13 cellular contexts compared by ENCODE assay signal in the genomic region with DNA sequence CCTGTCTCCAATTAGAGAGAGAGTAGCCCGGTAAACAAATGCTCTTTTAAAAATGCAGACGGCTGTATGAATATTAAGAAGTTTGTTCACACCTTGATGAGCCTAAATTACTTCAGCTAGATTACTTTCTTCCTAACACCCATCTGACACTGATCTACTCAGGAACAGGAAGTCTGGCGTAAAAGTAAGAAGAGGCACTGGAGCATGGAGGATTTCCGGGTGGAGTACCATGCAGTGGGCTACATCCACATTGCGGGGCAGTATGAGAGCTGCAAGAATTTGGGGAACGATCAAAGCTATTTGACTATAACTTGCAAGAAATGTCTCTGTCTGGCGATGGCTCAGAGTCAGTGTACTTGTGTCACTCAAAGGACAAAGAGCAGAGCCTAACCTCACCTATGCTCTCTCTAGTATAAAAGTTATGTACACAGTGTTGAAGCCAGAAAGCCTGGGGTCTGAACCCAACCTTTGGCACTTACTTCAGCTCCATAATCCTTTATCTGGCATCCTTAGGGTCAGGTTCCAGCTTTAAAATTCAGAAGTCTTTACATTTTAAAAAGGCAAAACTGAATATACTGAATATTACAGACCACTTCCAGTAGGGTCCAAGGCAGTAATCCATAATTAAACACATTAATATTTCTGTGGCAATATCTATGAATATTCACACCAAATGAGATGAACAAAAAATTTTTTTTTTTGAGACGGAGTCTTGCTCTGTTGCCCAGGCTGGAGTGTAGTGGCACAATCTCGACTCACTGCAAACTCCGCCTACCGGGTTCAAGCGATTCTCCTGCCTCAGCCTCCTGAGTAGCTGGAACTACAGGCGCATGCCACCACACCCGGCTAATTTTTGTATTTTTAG. TPM values are rescaled to one million over a fixed set of nuclear protein-coding genes. Genes with fewer than 3 reads are reported as not detected.
A peak's percentile ranks its signal among the peaks of the same experiment; 100 is the strongest.
DNase-seq lines count a peak whose midpoint lies in the region; ATAC-seq and TF ChIP-seq lines count a peak whose summit lies in the region.
"Had no signal": no experiment of that assay in that cellular context is flagged by ENCODE, and none has a peak within 500 bp of the region (broad histone marks: within the 10 kb centered on the region; RNA-seq: fewer than 3 reads in every experiment).

No MANE protein-coding gene starts in this region.

- no peak for DNase-seq in T-helper 17 cell
- no peak for DNase-seq in medulla oblongata (ENCODE audit: extremely low spot score)
- DNase-seq: CD4-positive, alpha-beta memory T cell; midbrain; NCI-H146; stimulated activated CD4-positive, alpha-beta T cell treated with anti-CD3 and anti-CD28 coated beads, Interleukin-4, amount 100 ng/mL, for 1 hour; stimulated activated naive CD8-positive, alpha-beta T cell treated with anti-CD3 and anti-CD28 coated beads, Interleukin-15, amount 100 ng/mL, for 72 hours had no signal

- peaks cover 41% of the 10 kb centered on the region for H3K4me1 Mint-ChIP-seq in T-helper 17 cell
- peaks cover 54% of the 10 kb centered on the region for H3K4me1 Mint-ChIP-seq in stimulated activated memory B cell treated with anti-CD40 and anti-IgM and Interleukin-4, amounts not matched to agents 10 μg/mL and 1 μg/mL and 100 μg/mL, for 72 hours

- peak overlapping the region; percentile 27 for H3K27ac Mint-ChIP-seq in T-helper 17 cell
- peak overlapping the region; percentile 8 for H3K27ac Mint-ChIP-seq in stimulated activated memory B cell treated with anti-CD40 and anti-IgM and Interleukin-4, amounts not matched to agents 10 μg/mL and 1 μg/mL and 100 μg/mL, for 72 hours
- H3K27ac Mint-ChIP-seq: stimulated activated naive CD8-positive, alpha-beta T cell treated with anti-CD3 and anti-CD28 coated beads, Interleukin-15, amount 100 ng/mL, for 72 hours had no signal

- H3K27me3 Mint-ChIP-seq in T-helper 17 cell: no peaks in the 10 kb centered on the region
- H3K27me3 Mint-ChIP-seq in stimulated activated memory B cell treated with anti-CD40 and anti-IgM and Interleukin-4, amounts not matched to agents 10 μg/mL and 1 μg/mL and 100 μg/mL, for 72 hours: no peaks in the 10 kb centered on the region
- H3K27me3 Mint-ChIP-seq: CD4-positive, alpha-beta memory T cell; stimulated activated naive CD8-positive, alpha-beta T cell treated with anti-CD3 and anti-CD28 coated beads, Interleukin-15, amount 100 ng/mL, for 72 hours had no signal

- ATAC-seq in GM19043 (IDR thresholded peaks at IDR 0.05; ENCODE audit: low read depth, unreplicated experiment) (peak; percentile 89), HG02642 (IDR thresholded peaks at IDR 0.05; ENCODE audit: poor library complexity, unreplicated experiment) (peak; percentile 50), T-helper 17 cell (no peak), SK-N-SH treated with all-trans-retinoic acid at 6 μM for 48 hours (no peak), HG02840 (IDR thresholded peaks at IDR 0.05; ENCODE audit: low FRiP score, unreplicated experiment) (no peak)
- peak; percentile 71 for ATAC-seq in stimulated activated memory B cell treated with anti-CD40 and anti-IgM and Interleukin-4, amounts not matched to agents 10 μg/mL and 1 μg/mL and 100 μg/mL, for 72 hours
- ATAC-seq: stimulated activated naive CD8-positive, alpha-beta T cell treated with anti-CD3 and anti-CD28 coated beads, Interleukin-15, amount 100 ng/mL, for 72 hours had no signal

- H3K9me3 Mint-ChIP-seq in stimulated activated memory B cell treated with anti-CD40 and anti-IgM and Interleukin-4, amounts not matched to agents 10 μg/mL and 1 μg/mL and 100 μg/mL, for 72 hours: no peaks in the 10 kb centered on the region
- H3K9me3 Mint-ChIP-seq: CD4-positive, alpha-beta memory T cell; stimulated activated naive CD8-positive, alpha-beta T cell treated with anti-CD3 and anti-CD28 coated beads, Interleukin-15, amount 100 ng/mL, for 72 hours had no signal

- no peaks in the 10 kb centered on the region for H3K36me3 Mint-ChIP-seq in T-helper 17 cell (ENCODE audit: low read depth)
- H3K36me3 Mint-ChIP-seq in stimulated activated memory B cell treated with anti-CD40 and anti-IgM and Interleukin-4, amounts not matched to agents 10 μg/mL and 1 μg/mL and 100 μg/mL, for 72 hours: peaks cover 50% of the 10 kb centered on the region

- no peak overlapping the region for H3K4me3 Mint-ChIP-seq in T-helper 17 cell
- no peak overlapping the region for H3K4me3 Mint-ChIP-seq in stimulated activated memory B cell treated with anti-CD40 and anti-IgM and Interleukin-4, amounts not matched to agents 10 μg/mL and 1 μg/mL and 100 μg/mL, for 72 hours
- H3K4me3 Mint-ChIP-seq: CD4-positive, alpha-beta memory T cell; stimulated activated naive CD8-positive, alpha-beta T cell treated with anti-CD3 and anti-CD28 coated beads, Interleukin-15, amount 100 ng/mL, for 72 hours had no signal

- H3K9me3 ChIP-seq in T-helper 17 cell (ENCODE audit: control insufficient read depth, low read length, poor library complexity, severe bottlenecking): no peaks in the 10 kb centered on the region
- H3K9me3 ChIP-seq: prostate gland had no signal

TF ChIP-seq in SK-N-SH treated with all-trans-retinoic acid at 6 μM for 48 hours, 23 proteins besides CTCF, POLR2A, EP300 and RAD21:
- no peak for TF ChIP-seq PPARA (CRISPR knock-in tag; IDR thresholded peaks at IDR 0.05; ENCODE audit: borderline replicate concordance)
- TF ChIP-seq ZFP3 (CRISPR knock-in tag; IDR thresholded peaks at IDR 0.05): no peak
- TF ChIP-seq, protein P1, sequence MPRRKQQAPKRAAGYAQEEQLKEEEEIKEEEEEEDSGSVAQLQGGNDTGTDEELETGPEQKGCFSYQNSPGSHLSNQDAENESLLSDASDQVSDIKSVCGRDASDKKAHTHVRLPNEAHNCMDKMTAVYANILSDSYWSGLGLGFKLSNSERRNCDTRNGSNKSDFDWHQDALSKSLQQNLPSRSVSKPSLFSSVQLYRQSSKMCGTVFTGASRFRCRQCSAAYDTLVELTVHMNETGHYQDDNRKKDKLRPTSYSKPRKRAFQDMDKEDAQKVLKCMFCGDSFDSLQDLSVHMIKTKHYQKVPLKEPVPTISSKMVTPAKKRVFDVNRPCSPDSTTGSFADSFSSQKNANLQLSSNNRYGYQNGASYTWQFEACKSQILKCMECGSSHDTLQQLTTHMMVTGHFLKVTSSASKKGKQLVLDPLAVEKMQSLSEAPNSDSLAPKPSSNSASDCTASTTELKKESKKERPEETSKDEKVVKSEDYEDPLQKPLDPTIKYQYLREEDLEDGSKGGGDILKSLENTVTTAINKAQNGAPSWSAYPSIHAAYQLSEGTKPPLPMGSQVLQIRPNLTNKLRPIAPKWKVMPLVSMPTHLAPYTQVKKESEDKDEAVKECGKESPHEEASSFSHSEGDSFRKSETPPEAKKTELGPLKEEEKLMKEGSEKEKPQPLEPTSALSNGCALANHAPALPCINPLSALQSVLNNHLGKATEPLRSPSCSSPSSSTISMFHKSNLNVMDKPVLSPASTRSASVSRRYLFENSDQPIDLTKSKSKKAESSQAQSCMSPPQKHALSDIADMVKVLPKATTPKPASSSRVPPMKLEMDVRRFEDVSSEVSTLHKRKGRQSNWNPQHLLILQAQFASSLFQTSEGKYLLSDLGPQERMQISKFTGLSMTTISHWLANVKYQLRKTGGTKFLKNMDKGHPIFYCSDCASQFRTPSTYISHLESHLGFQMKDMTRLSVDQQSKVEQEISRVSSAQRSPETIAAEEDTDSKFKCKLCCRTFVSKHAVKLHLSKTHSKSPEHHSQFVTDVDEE (CRISPR knock-in tag; IDR thresholded peaks at IDR 0.05): no peak
- TF ChIP-seq ZFP30 (CRISPR knock-in tag; IDR thresholded peaks at IDR 0.05): no peak
- TF ChIP-seq SNAI2 (CRISPR knock-in tag; IDR thresholded peaks at IDR 0.05): no peak
- no peak for TF ChIP-seq TOX (CRISPR knock-in tag; IDR thresholded peaks at IDR 0.05; ENCODE audit: borderline replicate concordance)
- no peak for TF ChIP-seq ESRRG (CRISPR knock-in tag; IDR thresholded peaks at IDR 0.05)
- TF ChIP-seq, protein P2, sequence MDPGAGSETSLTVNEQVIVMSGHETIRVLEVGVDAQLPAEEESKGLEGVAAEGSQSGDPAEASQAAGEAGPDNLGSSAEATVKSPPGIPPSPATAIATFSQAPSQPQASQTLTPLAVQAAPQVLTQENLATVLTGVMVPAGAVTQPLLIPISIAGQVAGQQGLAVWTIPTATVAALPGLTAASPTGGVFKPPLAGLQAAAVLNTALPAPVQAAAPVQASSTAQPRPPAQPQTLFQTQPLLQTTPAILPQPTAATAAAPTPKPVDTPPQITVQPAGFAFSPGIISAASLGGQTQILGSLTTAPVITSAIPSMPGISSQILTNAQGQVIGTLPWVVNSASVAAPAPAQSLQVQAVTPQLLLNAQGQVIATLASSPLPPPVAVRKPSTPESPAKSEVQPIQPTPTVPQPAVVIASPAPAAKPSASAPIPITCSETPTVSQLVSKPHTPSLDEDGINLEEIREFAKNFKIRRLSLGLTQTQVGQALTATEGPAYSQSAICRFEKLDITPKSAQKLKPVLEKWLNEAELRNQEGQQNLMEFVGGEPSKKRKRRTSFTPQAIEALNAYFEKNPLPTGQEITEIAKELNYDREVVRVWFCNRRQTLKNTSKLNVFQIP (CRISPR knock-in tag; IDR thresholded peaks at IDR 0.05; ENCODE audit: borderline replicate concordance, low read depth): no peak
- TF ChIP-seq RARB (CRISPR knock-in tag; IDR thresholded peaks at IDR 0.05): no peak
- no peak for TF ChIP-seq CSDC2 (CRISPR knock-in tag; IDR thresholded peaks at IDR 0.05)
- TF ChIP-seq TCF4 (CRISPR knock-in tag; IDR thresholded peaks at IDR 0.05; ENCODE audit: borderline replicate concordance): no peak

RNA-seq across cellular contexts. Expression of a gene that starts 7.9 kb away (rescaled TPM):
- 10 to 100 TPM; 16.4 to 20.3 TPM for total RNA-seq in T-helper 17 cell

Comparison
In these comparisons a context has a peak if more than half of its experiments do, and no peak if none do; other contexts are left out.
1. ATAC-seq: peak in GM19043 (single experiment), HG02642 (single experiment) and stimulated activated memory B cell treated with anti-CD40 and anti-IgM and Interleukin-4, amounts not matched to agents 10 μg/mL and 1 μg/mL and 100 μg/mL, for 72 hours (single experiment); none in T-helper 17 cell (single experiment), SK-N-SH treated with all-trans-retinoic acid at 6 μM for 48 hours (single experiment) and HG02840 (single experiment).